ENCODE assay signal across 1 cellular context in the genomic region with DNA sequence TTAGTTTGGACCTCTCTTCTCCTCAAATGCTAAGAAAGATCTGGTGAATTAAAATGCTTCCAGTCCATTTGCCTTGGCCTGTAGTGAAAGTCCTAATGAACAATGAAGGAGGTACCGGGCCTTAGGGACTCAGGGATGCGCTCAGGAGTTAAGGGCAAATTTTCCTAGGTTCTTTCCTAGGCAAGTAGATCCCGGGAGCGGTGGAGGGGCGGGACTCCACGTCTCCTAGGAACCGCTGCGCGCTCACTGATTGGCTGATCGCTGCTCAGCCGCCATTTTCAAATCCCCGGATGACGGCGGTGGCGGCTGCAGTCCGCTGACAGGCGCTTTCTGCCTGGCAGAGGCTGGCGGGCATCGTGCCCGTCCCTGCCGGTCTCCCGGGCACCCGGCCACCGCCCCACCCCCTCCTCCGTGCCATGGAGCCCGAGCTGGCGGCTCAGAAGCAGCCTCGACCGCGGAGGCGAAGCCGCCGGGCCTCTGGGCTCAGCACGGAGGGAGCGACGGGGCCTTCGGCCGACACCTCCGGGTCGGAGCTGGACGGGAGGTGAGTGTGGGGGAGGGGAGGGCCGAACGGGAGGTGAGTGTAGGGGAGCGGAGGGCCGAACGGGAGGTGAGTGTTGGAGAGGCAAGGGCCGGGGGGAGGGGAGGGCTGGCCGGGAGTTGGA.
TF ChIP-seq lines count a peak whose summit lies in the region.

A gene with protein sequence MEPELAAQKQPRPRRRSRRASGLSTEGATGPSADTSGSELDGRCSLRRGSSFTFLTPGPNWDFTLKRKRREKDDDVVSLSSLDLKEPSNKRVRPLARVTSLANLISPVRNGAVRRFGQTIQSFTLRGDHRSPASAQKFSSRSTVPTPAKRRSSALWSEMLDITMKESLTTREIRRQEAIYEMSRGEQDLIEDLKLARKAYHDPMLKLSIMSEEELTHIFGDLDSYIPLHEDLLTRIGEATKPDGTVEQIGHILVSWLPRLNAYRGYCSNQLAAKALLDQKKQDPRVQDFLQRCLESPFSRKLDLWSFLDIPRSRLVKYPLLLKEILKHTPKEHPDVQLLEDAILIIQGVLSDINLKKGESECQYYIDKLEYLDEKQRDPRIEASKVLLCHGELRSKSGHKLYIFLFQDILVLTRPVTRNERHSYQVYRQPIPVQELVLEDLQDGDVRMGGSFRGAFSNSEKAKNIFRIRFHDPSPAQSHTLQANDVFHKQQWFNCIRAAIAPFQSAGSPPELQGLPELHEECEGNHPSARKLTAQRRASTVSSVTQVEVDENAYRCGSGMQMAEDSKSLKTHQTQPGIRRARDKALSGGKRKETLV (plus strand): TSS at position 281 of the 665 bp plus-strand sequence. CDS start 136 bp downstream, at position 417.

TF ChIP-seq in HEK293, 187 proteins besides CTCF, POLR2A, EP300 and RAD21 (continued from another document and continues in another):
- TF ChIP-seq, protein P1, sequence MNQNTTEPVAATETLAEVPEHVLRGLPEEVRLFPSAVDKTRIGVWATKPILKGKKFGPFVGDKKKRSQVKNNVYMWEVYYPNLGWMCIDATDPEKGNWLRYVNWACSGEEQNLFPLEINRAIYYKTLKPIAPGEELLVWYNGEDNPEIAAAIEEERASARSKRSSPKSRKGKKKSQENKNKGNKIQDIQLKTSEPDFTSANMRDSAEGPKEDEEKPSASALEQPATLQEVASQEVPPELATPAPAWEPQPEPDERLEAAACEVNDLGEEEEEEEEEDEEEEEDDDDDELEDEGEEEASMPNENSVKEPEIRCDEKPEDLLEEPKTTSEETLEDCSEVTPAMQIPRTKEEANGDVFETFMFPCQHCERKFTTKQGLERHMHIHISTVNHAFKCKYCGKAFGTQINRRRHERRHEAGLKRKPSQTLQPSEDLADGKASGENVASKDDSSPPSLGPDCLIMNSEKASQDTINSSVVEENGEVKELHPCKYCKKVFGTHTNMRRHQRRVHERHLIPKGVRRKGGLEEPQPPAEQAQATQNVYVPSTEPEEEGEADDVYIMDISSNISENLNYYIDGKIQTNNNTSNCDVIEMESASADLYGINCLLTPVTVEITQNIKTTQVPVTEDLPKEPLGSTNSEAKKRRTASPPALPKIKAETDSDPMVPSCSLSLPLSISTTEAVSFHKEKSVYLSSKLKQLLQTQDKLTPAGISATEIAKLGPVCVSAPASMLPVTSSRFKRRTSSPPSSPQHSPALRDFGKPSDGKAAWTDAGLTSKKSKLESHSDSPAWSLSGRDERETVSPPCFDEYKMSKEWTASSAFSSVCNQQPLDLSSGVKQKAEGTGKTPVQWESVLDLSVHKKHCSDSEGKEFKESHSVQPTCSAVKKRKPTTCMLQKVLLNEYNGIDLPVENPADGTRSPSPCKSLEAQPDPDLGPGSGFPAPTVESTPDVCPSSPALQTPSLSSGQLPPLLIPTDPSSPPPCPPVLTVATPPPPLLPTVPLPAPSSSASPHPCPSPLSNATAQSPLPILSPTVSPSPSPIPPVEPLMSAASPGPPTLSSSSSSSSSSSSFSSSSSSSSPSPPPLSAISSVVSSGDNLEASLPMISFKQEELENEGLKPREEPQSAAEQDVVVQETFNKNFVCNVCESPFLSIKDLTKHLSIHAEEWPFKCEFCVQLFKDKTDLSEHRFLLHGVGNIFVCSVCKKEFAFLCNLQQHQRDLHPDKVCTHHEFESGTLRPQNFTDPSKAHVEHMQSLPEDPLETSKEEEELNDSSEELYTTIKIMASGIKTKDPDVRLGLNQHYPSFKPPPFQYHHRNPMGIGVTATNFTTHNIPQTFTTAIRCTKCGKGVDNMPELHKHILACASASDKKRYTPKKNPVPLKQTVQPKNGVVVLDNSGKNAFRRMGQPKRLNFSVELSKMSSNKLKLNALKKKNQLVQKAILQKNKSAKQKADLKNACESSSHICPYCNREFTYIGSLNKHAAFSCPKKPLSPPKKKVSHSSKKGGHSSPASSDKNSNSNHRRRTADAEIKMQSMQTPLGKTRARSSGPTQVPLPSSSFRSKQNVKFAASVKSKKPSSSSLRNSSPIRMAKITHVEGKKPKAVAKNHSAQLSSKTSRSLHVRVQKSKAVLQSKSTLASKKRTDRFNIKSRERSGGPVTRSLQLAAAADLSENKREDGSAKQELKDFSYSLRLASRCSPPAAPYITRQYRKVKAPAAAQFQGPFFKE (tag by site-specific recombination; IDR thresholded peaks at IDR 0.05; ENCODE audit: borderline replicate concordance) = no peak
- TF ChIP-seq, protein P2, sequence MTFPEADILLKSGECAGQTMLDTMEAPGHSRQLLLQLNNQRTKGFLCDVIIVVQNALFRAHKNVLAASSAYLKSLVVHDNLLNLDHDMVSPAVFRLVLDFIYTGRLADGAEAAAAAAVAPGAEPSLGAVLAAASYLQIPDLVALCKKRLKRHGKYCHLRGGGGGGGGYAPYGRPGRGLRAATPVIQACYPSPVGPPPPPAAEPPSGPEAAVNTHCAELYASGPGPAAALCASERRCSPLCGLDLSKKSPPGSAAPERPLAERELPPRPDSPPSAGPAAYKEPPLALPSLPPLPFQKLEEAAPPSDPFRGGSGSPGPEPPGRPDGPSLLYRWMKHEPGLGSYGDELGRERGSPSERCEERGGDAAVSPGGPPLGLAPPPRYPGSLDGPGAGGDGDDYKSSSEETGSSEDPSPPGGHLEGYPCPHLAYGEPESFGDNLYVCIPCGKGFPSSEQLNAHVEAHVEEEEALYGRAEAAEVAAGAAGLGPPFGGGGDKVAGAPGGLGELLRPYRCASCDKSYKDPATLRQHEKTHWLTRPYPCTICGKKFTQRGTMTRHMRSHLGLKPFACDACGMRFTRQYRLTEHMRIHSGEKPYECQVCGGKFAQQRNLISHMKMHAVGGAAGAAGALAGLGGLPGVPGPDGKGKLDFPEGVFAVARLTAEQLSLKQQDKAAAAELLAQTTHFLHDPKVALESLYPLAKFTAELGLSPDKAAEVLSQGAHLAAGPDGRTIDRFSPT (tag by site-specific recombination; IDR thresholded peaks at IDR 0.05) = peak; percentile 99
- TF ChIP-seq SP3 (tag by site-specific recombination; IDR thresholded peaks at IDR 0.05) = no peak
- TF ChIP-seq KLF1 (tag by site-specific recombination; IDR thresholded peaks at IDR 0.05) = 0 out of 2 replicates have a peak, but pooled peaks have one; percentile 25
- TF ChIP-seq ZNF335 (tag by site-specific recombination; conservative IDR thresholded peaks at IDR 0.05) = peak; percentile 74
- TF ChIP-seq ZNF133 (tag by site-specific recombination; IDR thresholded peaks at IDR 0.05) = no peak
- no peak for TF ChIP-seq OSR2 (tag by site-specific recombination; IDR thresholded peaks at IDR 0.05)
- no peak for TF ChIP-seq ZNF558 (tag by site-specific recombination; IDR thresholded peaks at IDR 0.05)
- peak; percentile 37; the same call in 1 of the 2 replicates for TF ChIP-seq ZIC2 (tag by site-specific recombination; IDR thresholded peaks at IDR 0.05)
- TF ChIP-seq ZNF433 (tag by site-specific recombination; IDR thresholded peaks at IDR 0.05; ENCODE audit: low read depth) = no peak
- no peak for TF ChIP-seq ZFP3 (tag by site-specific recombination; IDR thresholded peaks at IDR 0.05; ENCODE audit: low read depth)
- no peak for TF ChIP-seq KLF7 (tag by site-specific recombination; IDR thresholded peaks at IDR 0.05; ENCODE audit: borderline replicate concordance)
- TF ChIP-seq, protein P3, sequence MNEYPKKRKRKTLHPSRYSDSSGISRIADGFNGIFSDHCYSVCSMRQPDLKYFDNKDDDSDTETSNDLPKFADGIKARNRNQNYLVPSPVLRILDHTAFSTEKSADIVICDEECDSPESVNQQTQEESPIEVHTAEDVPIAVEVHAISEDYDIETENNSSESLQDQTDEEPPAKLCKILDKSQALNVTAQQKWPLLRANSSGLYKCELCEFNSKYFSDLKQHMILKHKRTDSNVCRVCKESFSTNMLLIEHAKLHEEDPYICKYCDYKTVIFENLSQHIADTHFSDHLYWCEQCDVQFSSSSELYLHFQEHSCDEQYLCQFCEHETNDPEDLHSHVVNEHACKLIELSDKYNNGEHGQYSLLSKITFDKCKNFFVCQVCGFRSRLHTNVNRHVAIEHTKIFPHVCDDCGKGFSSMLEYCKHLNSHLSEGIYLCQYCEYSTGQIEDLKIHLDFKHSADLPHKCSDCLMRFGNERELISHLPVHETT (tag by site-specific recombination; IDR thresholded peaks at IDR 0.05) = no peak
- TF ChIP-seq OVOL3 (tag by site-specific recombination; IDR thresholded peaks at IDR 0.05) = 0 out of 2 replicates have a peak, but pooled peaks have one; percentile 27
- TF ChIP-seq ZNF501 (tag by site-specific recombination; IDR thresholded peaks at IDR 0.05) = peak; percentile 90
- TF ChIP-seq, protein P4, sequence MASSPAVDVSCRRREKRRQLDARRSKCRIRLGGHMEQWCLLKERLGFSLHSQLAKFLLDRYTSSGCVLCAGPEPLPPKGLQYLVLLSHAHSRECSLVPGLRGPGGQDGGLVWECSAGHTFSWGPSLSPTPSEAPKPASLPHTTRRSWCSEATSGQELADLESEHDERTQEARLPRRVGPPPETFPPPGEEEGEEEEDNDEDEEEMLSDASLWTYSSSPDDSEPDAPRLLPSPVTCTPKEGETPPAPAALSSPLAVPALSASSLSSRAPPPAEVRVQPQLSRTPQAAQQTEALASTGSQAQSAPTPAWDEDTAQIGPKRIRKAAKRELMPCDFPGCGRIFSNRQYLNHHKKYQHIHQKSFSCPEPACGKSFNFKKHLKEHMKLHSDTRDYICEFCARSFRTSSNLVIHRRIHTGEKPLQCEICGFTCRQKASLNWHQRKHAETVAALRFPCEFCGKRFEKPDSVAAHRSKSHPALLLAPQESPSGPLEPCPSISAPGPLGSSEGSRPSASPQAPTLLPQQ (tag by site-specific recombination; IDR thresholded peaks at IDR 0.05) = peak; percentile 51; the same call in 1 of the 2 replicates
- TF ChIP-seq ZNF48 (tag by site-specific recombination; IDR thresholded peaks at IDR 0.05) = no peak
- no peak for TF ChIP-seq ZNF350 (tag by site-specific recombination; IDR thresholded peaks at IDR 0.05)
- TF ChIP-seq ZNF76 (tag by site-specific recombination; IDR thresholded peaks at IDR 0.05; ENCODE audit: borderline replicate concordance, low read depth) = peak; percentile 46; the same call in 1 of the 2 replicates
- TF ChIP-seq ZNF514 (tag by site-specific recombination; IDR thresholded peaks at IDR 0.05) = no peak
- TF ChIP-seq, protein P5, sequence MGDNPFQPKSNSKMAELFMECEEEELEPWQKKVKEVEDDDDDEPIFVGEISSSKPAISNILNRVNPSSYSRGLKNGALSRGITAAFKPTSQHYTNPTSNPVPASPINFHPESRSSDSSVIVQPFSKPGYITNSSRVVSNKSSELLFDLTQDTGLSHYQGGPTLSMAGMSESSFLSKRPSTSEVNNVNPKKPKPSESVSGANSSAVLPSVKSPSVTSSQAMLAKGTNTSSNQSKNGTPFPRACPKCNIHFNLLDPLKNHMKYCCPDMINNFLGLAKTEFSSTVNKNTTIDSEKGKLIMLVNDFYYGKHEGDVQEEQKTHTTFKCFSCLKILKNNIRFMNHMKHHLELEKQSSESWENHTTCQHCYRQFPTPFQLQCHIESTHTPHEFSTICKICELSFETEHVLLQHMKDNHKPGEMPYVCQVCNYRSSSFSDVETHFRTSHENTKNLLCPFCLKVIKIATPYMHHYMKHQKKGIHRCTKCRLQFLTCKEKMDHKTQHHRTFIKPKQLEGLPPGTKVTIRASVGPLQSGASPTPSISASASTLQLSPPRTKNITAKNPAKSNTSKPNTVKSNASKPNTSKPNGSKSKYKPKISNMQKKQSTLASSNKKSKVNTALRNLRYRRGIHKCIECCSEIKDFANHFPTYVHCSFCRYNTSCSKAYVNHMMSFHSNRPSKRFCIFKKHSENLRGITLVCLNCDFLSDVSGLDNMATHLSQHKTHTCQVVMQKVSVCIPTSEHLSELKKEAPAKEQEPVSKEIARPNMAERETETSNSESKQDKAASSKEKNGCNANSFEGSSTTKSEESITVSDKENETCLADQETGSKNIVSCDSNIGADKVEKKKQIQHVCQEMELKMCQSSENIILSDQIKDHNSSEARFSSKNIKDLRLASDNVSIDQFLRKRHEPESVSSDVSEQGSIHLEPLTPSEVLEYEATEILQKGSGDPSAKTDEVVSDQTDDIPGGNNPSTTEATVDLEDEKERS (tag by site-specific recombination; IDR thresholded peaks at IDR 0.05) = 0 out of 2 replicates have a peak, but pooled peaks have one; percentile 11
- TF ChIP-seq, protein P6, sequence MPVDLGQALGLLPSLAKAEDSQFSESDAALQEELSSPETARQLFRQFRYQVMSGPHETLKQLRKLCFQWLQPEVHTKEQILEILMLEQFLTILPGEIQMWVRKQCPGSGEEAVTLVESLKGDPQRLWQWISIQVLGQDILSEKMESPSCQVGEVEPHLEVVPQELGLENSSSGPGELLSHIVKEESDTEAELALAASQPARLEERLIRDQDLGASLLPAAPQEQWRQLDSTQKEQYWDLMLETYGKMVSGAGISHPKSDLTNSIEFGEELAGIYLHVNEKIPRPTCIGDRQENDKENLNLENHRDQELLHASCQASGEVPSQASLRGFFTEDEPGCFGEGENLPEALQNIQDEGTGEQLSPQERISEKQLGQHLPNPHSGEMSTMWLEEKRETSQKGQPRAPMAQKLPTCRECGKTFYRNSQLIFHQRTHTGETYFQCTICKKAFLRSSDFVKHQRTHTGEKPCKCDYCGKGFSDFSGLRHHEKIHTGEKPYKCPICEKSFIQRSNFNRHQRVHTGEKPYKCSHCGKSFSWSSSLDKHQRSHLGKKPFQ (tag by site-specific recombination; IDR thresholded peaks at IDR 0.05) = no peak
- TF ChIP-seq ZNF211 (tag by site-specific recombination; IDR thresholded peaks at IDR 0.05; ENCODE audit: low read depth) = no peak
- 0 out of 2 replicates have a peak, but pooled peaks have one; percentile 59 for TF ChIP-seq ZNF239 (tag by site-specific recombination; IDR thresholded peaks at IDR 0.05)
- TF ChIP-seq, protein P7, sequence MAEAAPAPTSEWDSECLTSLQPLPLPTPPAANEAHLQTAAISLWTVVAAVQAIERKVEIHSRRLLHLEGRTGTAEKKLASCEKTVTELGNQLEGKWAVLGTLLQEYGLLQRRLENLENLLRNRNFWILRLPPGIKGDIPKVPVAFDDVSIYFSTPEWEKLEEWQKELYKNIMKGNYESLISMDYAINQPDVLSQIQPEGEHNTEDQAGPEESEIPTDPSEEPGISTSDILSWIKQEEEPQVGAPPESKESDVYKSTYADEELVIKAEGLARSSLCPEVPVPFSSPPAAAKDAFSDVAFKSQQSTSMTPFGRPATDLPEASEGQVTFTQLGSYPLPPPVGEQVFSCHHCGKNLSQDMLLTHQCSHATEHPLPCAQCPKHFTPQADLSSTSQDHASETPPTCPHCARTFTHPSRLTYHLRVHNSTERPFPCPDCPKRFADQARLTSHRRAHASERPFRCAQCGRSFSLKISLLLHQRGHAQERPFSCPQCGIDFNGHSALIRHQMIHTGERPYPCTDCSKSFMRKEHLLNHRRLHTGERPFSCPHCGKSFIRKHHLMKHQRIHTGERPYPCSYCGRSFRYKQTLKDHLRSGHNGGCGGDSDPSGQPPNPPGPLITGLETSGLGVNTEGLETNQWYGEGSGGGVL (tag by site-specific recombination; IDR thresholded peaks at IDR 0.05) = peak; percentile 82
- peak; percentile 37 for TF ChIP-seq ZEB2 (tag by site-specific recombination; IDR thresholded peaks at IDR 0.05)
- no peak for TF ChIP-seq ZNF138 (tag by site-specific recombination; IDR thresholded peaks at IDR 0.05; ENCODE audit: borderline replicate concordance)
- TF ChIP-seq, protein P8, sequence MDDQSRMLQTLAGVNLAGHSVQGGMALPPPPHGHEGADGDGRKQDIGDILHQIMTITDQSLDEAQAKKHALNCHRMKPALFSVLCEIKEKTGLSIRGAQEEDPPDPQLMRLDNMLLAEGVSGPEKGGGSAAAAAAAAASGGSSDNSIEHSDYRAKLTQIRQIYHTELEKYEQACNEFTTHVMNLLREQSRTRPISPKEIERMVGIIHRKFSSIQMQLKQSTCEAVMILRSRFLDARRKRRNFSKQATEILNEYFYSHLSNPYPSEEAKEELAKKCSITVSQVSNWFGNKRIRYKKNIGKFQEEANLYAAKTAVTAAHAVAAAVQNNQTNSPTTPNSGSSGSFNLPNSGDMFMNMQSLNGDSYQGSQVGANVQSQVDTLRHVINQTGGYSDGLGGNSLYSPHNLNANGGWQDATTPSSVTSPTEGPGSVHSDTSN (CRISPR knock-in tag; IDR thresholded peaks at IDR 0.05) = no peak
- TF ChIP-seq ZXDB (tag by site-specific recombination; IDR thresholded peaks at IDR 0.05) = peak; percentile 70
- no peak for TF ChIP-seq ZNF37A (tag by site-specific recombination; IDR thresholded peaks at IDR 0.05)
- TF ChIP-seq ZNF426 (tag by site-specific recombination; IDR thresholded peaks at IDR 0.05) = no peak
- no peak for TF ChIP-seq ZNF624 (tag by site-specific recombination; IDR thresholded peaks at IDR 0.05)
